2 cellular contexts compared by ENCODE assay signal in the genomic region with DNA sequence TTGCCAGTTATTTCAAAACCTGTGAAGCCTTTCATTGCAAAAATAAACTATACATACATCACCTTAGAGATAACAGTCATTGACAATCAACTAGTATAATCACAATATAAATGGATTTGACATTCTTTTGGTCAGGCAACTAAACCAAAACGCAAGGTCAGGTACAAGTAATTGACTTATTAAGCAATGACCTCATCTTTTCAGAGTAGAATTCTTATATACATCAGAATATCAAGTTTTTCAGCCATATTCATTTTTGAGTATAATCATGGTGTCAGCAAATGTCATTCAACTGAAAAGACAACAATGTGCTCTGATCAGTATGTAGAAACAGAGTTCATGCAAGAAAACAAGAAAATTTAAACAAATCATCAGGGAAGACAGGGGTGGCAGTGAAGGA.
TF ChIP-seq lines count a peak whose summit lies in the region.

No MANE protein-coding gene starts in this region.

TF ChIP-seq in HepG2, 621 proteins besides CTCF, POLR2A, EP300 and RAD21:
- TF ChIP-seq ZNF383 (CRISPR knock-in tag; IDR thresholded peaks at IDR 0.05; ENCODE audit: borderline replicate concordance) (no peak), SALL2 (CRISPR knock-in tag; IDR thresholded peaks at IDR 0.05) (no peak), ETV5 (CRISPR knock-in tag; IDR thresholded peaks at IDR 0.05; ENCODE audit: borderline replicate concordance) (no peak), MAFK (conservative IDR thresholded peaks at IDR 0.05 in 1 of 2, IDR thresholded peaks at IDR 0.05 in 1 of 2; ENCODE audit: low read length in 2 of 2) (peak; percentile 15 to 40; a peak in 2 of 4 replicates), EEA1 (CRISPR knock-in tag; IDR thresholded peaks at IDR 0.05; ENCODE audit: borderline replicate concordance) (no peak), ZSCAN30 (CRISPR knock-in tag; IDR thresholded peaks at IDR 0.05) (no peak), ATF7 (IDR thresholded peaks at IDR 0.05) (peak; percentile 62), ATF7 (CRISPR knock-in tag; IDR thresholded peaks at IDR 0.05) (no peak)
- TF ChIP-seq, protein P1, sequence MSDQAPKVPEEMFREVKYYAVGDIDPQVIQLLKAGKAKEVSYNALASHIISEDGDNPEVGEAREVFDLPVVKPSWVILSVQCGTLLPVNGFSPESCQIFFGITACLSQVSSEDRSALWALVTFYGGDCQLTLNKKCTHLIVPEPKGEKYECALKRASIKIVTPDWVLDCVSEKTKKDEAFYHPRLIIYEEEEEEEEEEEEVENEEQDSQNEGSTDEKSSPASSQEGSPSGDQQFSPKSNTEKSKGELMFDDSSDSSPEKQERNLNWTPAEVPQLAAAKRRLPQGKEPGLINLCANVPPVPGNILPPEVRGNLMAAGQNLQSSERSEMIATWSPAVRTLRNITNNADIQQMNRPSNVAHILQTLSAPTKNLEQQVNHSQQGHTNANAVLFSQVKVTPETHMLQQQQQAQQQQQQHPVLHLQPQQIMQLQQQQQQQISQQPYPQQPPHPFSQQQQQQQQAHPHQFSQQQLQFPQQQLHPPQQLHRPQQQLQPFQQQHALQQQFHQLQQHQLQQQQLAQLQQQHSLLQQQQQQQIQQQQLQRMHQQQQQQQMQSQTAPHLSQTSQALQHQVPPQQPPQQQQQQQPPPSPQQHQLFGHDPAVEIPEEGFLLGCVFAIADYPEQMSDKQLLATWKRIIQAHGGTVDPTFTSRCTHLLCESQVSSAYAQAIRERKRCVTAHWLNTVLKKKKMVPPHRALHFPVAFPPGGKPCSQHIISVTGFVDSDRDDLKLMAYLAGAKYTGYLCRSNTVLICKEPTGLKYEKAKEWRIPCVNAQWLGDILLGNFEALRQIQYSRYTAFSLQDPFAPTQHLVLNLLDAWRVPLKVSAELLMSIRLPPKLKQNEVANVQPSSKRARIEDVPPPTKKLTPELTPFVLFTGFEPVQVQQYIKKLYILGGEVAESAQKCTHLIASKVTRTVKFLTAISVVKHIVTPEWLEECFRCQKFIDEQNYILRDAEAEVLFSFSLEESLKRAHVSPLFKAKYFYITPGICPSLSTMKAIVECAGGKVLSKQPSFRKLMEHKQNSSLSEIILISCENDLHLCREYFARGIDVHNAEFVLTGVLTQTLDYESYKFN (CRISPR knock-in tag; conservative IDR thresholded peaks at IDR 0.05): no peak
- TF ChIP-seq, protein P2, sequence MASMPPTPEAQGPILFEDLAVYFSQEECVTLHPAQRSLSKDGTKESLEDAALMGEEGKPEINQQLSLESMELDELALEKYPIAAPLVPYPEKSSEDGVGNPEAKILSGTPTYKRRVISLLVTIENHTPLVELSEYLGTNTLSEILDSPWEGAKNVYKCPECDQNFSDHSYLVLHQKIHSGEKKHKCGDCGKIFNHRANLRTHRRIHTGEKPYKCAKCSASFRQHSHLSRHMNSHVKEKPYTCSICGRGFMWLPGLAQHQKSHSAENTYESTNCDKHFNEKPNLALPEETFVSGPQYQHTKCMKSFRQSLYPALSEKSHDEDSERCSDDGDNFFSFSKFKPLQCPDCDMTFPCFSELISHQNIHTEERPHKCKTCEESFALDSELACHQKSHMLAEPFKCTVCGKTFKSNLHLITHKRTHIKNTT (CRISPR knock-in tag; IDR thresholded peaks at IDR 0.05): no peak

TF ChIP-seq in K562, 482 proteins besides CTCF, POLR2A, EP300 and RAD21 (continued from another document):
- TF ChIP-seq ZNF445 (CRISPR knock-in tag; IDR thresholded peaks at IDR 0.05; ENCODE audit: low read depth): 0 out of 2 replicates have a peak, but pooled peaks have one; percentile 17
- no peak for TF ChIP-seq ZNF124 (CRISPR knock-in tag; IDR thresholded peaks at IDR 0.05)
- no peak for TF ChIP-seq CEBPG (CRISPR knock-in tag; IDR thresholded peaks at IDR 0.05)
- no peak for TF ChIP-seq CEBPG (tag; conservative IDR thresholded peaks at IDR 0.05 in 1 of 2, IDR thresholded peaks at IDR 0.05 in 1 of 2)
- TF ChIP-seq DIDO1 (tag; IDR thresholded peaks at IDR 0.05; ENCODE audit: low read depth): no peak
- TF ChIP-seq, protein P3, sequence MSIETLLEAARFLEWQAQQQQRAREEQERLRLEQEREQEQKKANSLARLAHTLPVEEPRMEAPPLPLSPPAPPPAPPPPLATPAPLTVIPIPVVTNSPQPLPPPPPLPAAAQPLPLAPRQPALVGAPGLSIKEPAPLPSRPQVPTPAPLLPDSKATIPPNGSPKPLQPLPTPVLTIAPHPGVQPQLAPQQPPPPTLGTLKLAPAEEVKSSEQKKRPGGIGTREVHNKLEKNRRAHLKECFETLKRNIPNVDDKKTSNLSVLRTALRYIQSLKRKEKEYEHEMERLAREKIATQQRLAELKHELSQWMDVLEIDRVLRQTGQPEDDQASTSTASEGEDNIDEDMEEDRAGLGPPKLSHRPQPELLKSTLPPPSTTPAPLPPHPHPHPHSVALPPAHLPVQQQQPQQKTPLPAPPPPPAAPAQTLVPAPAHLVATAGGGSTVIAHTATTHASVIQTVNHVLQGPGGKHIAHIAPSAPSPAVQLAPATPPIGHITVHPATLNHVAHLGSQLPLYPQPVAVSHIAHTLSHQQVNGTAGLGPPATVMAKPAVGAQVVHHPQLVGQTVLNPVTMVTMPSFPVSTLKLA (conservative IDR thresholded peaks at IDR 0.05): no peak
- TF ChIP-seq MAFF (IDR thresholded peaks at IDR 0.05; ENCODE audit: low read length): peak; percentile 35; the same call in 1 of the 2 replicates
- TF ChIP-seq ZEB2 (IDR thresholded peaks at IDR 0.05): no peak
- 0 out of 2 replicates have a peak, but pooled peaks have one; percentile 2 for TF ChIP-seq MAFK (IDR thresholded peaks at IDR 0.05; ENCODE audit: low read length)
- TF ChIP-seq PTBP1 (IDR thresholded peaks at IDR 0.05; ENCODE audit: low read depth, low read length): no peak
- no peak for TF ChIP-seq ZBTB1 (CRISPR knock-in tag; IDR thresholded peaks at IDR 0.05; ENCODE audit: borderline replicate concordance, low read depth)
- TF ChIP-seq PURB (CRISPR knock-in tag; IDR thresholded peaks at IDR 0.05; ENCODE audit: low read depth): no peak
- TF ChIP-seq NCOA4 (IDR thresholded peaks at IDR 0.05; ENCODE audit: partially characterized antibody): no peak
- TF ChIP-seq JUND (IDR thresholded peaks at IDR 0.05; ENCODE audit: borderline replicate concordance, low read depth, low read length): no peak
- TF ChIP-seq JUND (tag; IDR thresholded peaks at IDR 0.05; ENCODE audit: borderline replicate concordance, low read depth, low read length): peak; percentile 66; the same call in 1 of the 3 replicates
- TF ChIP-seq, protein P4, sequence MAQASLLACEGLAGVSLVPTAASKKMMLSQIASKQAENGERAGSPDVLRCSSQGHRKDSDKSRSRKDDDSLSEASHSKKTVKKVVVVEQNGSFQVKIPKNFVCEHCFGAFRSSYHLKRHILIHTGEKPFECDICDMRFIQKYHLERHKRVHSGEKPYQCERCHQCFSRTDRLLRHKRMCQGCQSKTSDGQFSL (CRISPR knock-in tag; IDR thresholded peaks at IDR 0.05): no peak
- TF ChIP-seq, protein P4 (tag; IDR thresholded peaks at IDR 0.05): no peak
- TF ChIP-seq NEUROD1 (IDR thresholded peaks at IDR 0.05; ENCODE audit: borderline replicate concordance, low read depth, low read length, partially characterized antibody): no peak
- TF ChIP-seq CBX1 (IDR thresholded peaks at IDR 0.05; ENCODE audit: low read depth): no peak
- TF ChIP-seq, protein P5, sequence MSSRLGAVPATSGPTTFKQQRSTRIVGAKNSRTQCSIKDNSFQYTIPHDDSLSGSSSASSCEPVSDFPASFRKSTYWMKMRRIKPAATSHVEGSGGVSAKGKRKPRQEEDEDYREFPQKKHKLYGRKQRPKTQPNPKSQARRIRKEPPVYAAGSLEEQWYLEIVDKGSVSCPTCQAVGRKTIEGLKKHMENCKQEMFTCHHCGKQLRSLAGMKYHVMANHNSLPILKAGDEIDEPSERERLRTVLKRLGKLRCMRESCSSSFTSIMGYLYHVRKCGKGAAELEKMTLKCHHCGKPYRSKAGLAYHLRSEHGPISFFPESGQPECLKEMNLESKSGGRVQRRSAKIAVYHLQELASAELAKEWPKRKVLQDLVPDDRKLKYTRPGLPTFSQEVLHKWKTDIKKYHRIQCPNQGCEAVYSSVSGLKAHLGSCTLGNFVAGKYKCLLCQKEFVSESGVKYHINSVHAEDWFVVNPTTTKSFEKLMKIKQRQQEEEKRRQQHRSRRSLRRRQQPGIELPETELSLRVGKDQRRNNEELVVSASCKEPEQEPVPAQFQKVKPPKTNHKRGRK (tag; IDR thresholded peaks at IDR 0.05): no peak
- no peak for TF ChIP-seq BACH1 (tag; IDR thresholded peaks at IDR 0.05)
- TF ChIP-seq, protein P6, sequence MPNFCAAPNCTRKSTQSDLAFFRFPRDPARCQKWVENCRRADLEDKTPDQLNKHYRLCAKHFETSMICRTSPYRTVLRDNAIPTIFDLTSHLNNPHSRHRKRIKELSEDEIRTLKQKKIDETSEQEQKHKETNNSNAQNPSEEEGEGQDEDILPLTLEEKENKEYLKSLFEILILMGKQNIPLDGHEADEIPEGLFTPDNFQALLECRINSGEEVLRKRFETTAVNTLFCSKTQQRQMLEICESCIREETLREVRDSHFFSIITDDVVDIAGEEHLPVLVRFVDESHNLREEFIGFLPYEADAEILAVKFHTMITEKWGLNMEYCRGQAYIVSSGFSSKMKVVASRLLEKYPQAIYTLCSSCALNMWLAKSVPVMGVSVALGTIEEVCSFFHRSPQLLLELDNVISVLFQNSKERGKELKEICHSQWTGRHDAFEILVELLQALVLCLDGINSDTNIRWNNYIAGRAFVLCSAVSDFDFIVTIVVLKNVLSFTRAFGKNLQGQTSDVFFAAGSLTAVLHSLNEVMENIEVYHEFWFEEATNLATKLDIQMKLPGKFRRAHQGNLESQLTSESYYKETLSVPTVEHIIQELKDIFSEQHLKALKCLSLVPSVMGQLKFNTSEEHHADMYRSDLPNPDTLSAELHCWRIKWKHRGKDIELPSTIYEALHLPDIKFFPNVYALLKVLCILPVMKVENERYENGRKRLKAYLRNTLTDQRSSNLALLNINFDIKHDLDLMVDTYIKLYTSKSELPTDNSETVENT (CRISPR knock-in tag; IDR thresholded peaks at IDR 0.05): no peak
- 0 out of 2 replicates have a peak, but pooled peaks have one; percentile 39 for TF ChIP-seq ZNF311 (CRISPR knock-in tag; IDR thresholded peaks at IDR 0.05)
- 0 out of 2 replicates have a peak, but pooled peaks have one; percentile 39 for TF ChIP-seq SP1 (CRISPR knock-in tag; IDR thresholded peaks at IDR 0.05)
